ENCODE assay signal across 9 cellular contexts in genomic region chr2:176085861-176086771, GRCh38. TPM values are rescaled to one million over a fixed set of nuclear protein-coding genes. Genes with fewer than 3 reads are reported as not detected.
DNase-seq lines count a peak whose midpoint lies in the region; ATAC-seq, FAIRE-seq and TF ChIP-seq lines count a peak whose summit lies in the region.
"Had no signal": no experiment of that assay in that cellular context is flagged by ENCODE, and none has a peak within 500 bp of the region (broad histone marks: within the 10 kb centered on the region; RNA-seq: fewer than 3 reads in every experiment).

No MANE protein-coding gene starts in this region.

- H3K79me2 ChIP-seq in keratinocyte (ENCODE audit: control insufficient read depth, insufficient read depth, low read length) = no peaks in the 10 kb centered on the region

- TF ChIP-seq CTCF in LNCaP clone FGC (IDR thresholded peaks at IDR 0.05; ENCODE audit: control insufficient read depth, extremely low read depth, insufficient read depth) (peak; percentile 75), keratinocyte (optimal IDR thresholded peaks at IDR 0.05 in 1 of 3, IDR thresholded peaks at IDR 0.05 in 1 of 3, conservative IDR thresholded peaks at IDR 0.05 in 1 of 3; ENCODE audit: extremely low read depth in 1 of 3, insufficient read depth in 2 of 3, low read length in 3 of 3) (peak; percentile 42 to 77 (median 69))

- no peak for ATAC-seq in HG03469 (IDR thresholded peaks at IDR 0.05; ENCODE audit: unreplicated experiment)
- no peak for ATAC-seq in GM21528 (IDR thresholded peaks at IDR 0.05; ENCODE audit: low FRiP score, unreplicated experiment)

- no peak overlapping the region for H3K27ac ChIP-seq in keratinocyte (ENCODE audit: control insufficient read depth, insufficient read depth, low read length)
- H3K27ac ChIP-seq: BLaER1 had no signal

- H3K4me1 ChIP-seq in keratinocyte (ENCODE audit: control insufficient read depth, extremely low read depth, insufficient read depth, low read length) = no peaks in the 10 kb centered on the region
- H3K4me1 ChIP-seq: BLaER1 had no signal

- peak; percentile 23 to 60 (median 29) for DNase-seq in NCI-H1417 (lab: John Stamatoyannopoulos, UW)
- no peak for DNase-seq in NCI-H1417 treated with DMSO at 0.1 percent for 48 hours (lab: John Stamatoyannopoulos, UW)
- no peak for DNase-seq in LNCaP clone FGC (ENCODE audit: low read depth)
- DNase-seq in activated T-cell treated with anti-CD3 and anti-CD28 coated beads, Interleukin-2, amount 50 U/mL, for 48 hours = peak; percentile 25 to 28
- DNase-seq in keratinocyte (ENCODE audit: low read depth, low spot score) = no peak
- DNase-seq in GM19240 (ENCODE audit: insufficient read length, low spot score) = no peak

- H3K4me3 ChIP-seq in LNCaP clone FGC (ENCODE audit: low read depth, low read length) (no peak overlapping the region), keratinocyte (ENCODE audit: control insufficient read depth in 2 of 3, extremely low read depth in 1 of 3, insufficient read depth in 2 of 3, low read depth in 1 of 3, low read length in 3 of 3) (no peak overlapping the region)
- H3K4me3 ChIP-seq: BLaER1 had no signal

- peaks cover 100% of the 10 kb centered on the region for H3K27me3 ChIP-seq in keratinocyte (ENCODE audit: control insufficient read depth, extremely low read depth, insufficient read depth, low read length)

- dilution Hi-C loops in keratinocyte (cut with MboI; ENCODE audit: extremely low pct_ligation_motif_present, low sequenced_read_pairs) = no loop called here

- no peak overlapping the region for H3K4me2 ChIP-seq in keratinocyte (ENCODE audit: control insufficient read depth, extremely low read depth, insufficient read depth, low read depth, low read length)
- H3K4me2 ChIP-seq: BLaER1 had no signal

- no peaks in the 10 kb centered on the region for H3K9me1 ChIP-seq in keratinocyte (ENCODE audit: control insufficient read depth, extremely low read depth, insufficient read depth, low read length)

- H2AFZ ChIP-seq in keratinocyte (ENCODE audit: control insufficient read depth, low read length) = no peak overlapping the region

- H3K9ac ChIP-seq in keratinocyte (ENCODE audit: control insufficient read depth, extremely low read depth, insufficient read depth, low read length) = no peak overlapping the region
- H3K9ac ChIP-seq: BLaER1 had no signal

- peaks cover 10% of the 10 kb centered on the region for H3K9me3 ChIP-seq in keratinocyte (ENCODE audit: control insufficient read depth, low read depth, low read length)

- no peaks in the 10 kb centered on the region for H3K36me3 ChIP-seq in keratinocyte (ENCODE audit: control insufficient read depth in 2 of 2, extremely low read depth in 1 of 2, insufficient read depth in 2 of 2, low read length in 2 of 2)
- H3K36me3 ChIP-seq: BLaER1 had no signal

- FAIRE-seq in keratinocyte (lab: Jason Lieb, UNC) = no peak

- H4K20me1 ChIP-seq in keratinocyte (ENCODE audit: control insufficient read depth, extremely low read depth, insufficient read depth, low read length) = peaks cover 2% of the 10 kb centered on the region

RNA-seq across cellular contexts. Expression of gene EVX2, which starts 2.4 kb away (rescaled TPM):
- polyA plus RNA-seq in keratinocyte = not detected in 3 replicates
- polyA plus RNA-seq in keratinocyte (2011; ENCODE audit: low read depth) = not detected
- polyA plus RNA-seq in keratinocyte (2011; cell fraction: cytosol; rRNA removed) = not detected in 2 replicates
- polyA plus RNA-seq in keratinocyte (2011; cell fraction: nucleus; rRNA removed) = not detected in 2 replicates
- not detected in 2 replicates for polyA plus RNA-seq in keratinocyte (2012; ENCODE audit: low replicate concordance)
- polyA minus RNA-seq in keratinocyte = not detected in 3 replicates
- polyA minus RNA-seq in keratinocyte (2011; cell fraction: cytosol; rRNA and poly(A)+ RNA removed) = not detected
- not detected in 2 replicates for polyA minus RNA-seq in keratinocyte (2011; cell fraction: nucleus; rRNA and poly(A)+ RNA removed)

RNA-seq across cellular contexts. Expression of gene HOXD13, which starts 6.4 kb away (rescaled TPM):
- not detected in 3 replicates for polyA plus RNA-seq in keratinocyte
- not detected for polyA plus RNA-seq in keratinocyte (2011; ENCODE audit: low read depth)
- not detected in 2 replicates for polyA plus RNA-seq in keratinocyte (2011; cell fraction: cytosol; rRNA removed)
- polyA plus RNA-seq in keratinocyte (2011; cell fraction: nucleus; rRNA removed) = not detected in 2 replicates
- not detected in 2 replicates for polyA plus RNA-seq in keratinocyte (2012; ENCODE audit: low replicate concordance)
- not detected in 3 replicates for polyA minus RNA-seq in keratinocyte
- polyA minus RNA-seq in keratinocyte (2011; cell fraction: cytosol; rRNA and poly(A)+ RNA removed) = not detected
- not detected in 2 replicates for polyA minus RNA-seq in keratinocyte (2011; cell fraction: nucleus; rRNA and poly(A)+ RNA removed)

RNA-seq across cellular contexts. Expression of gene HOXD12, which starts 13.5 kb away (rescaled TPM):
- not detected in 3 replicates for polyA plus RNA-seq in keratinocyte
- polyA plus RNA-seq in keratinocyte (2011; ENCODE audit: low read depth) = not detected
- polyA plus RNA-seq in keratinocyte (2011; cell fraction: cytosol; rRNA removed) = not detected in 2 replicates
- polyA plus RNA-seq in keratinocyte (2011; cell fraction: nucleus; rRNA removed) = not detected in 2 replicates
- polyA plus RNA-seq in keratinocyte (2012; ENCODE audit: low replicate concordance) = not detected in 2 replicates
- not detected in 3 replicates for polyA minus RNA-seq in keratinocyte
- polyA minus RNA-seq in keratinocyte (2011; cell fraction: cytosol; rRNA and poly(A)+ RNA removed) = not detected
- polyA minus RNA-seq in keratinocyte (2011; cell fraction: nucleus; rRNA and poly(A)+ RNA removed) = not detected in 2 replicates

RNA-seq across cellular contexts. Expression of gene HOXD11, which starts 21.0 kb away (rescaled TPM):
- 0.08 TPM in 1 of 3 replicates, not detected in the others for polyA plus RNA-seq in keratinocyte
- not detected for polyA plus RNA-seq in keratinocyte (2011; ENCODE audit: low read depth)
- not detected in 2 replicates for polyA plus RNA-seq in keratinocyte (2011; cell fraction: cytosol; rRNA removed)
- not detected in 2 replicates for polyA plus RNA-seq in keratinocyte (2011; cell fraction: nucleus; rRNA removed)
- 0.11 TPM in 1 of 2 replicates, not detected in the other for polyA plus RNA-seq in keratinocyte (2012; ENCODE audit: low replicate concordance)
- polyA minus RNA-seq in keratinocyte = not detected in 3 replicates
- not detected for polyA minus RNA-seq in keratinocyte (2011; cell fraction: cytosol; rRNA and poly(A)+ RNA removed)
- not detected in 2 replicates for polyA minus RNA-seq in keratinocyte (2011; cell fraction: nucleus; rRNA and poly(A)+ RNA removed)

RNA-seq across cellular contexts. Expression of gene HOXD10, which starts 30.5 kb away (rescaled TPM):
- not detected in 3 replicates for polyA plus RNA-seq in keratinocyte
- polyA plus RNA-seq in keratinocyte (2011; ENCODE audit: low read depth) = not detected
- not detected in 2 replicates for polyA plus RNA-seq in keratinocyte (2011; cell fraction: cytosol; rRNA removed)
- polyA plus RNA-seq in keratinocyte (2011; cell fraction: nucleus; rRNA removed) = 0.08 TPM in 1 of 2 replicates, not detected in the other
- not detected in 2 replicates for polyA plus RNA-seq in keratinocyte (2012; ENCODE audit: low replicate concordance)
- polyA minus RNA-seq in keratinocyte = not detected in 3 replicates
- polyA minus RNA-seq in keratinocyte (2011; cell fraction: cytosol; rRNA and poly(A)+ RNA removed) = not detected
- not detected in 2 replicates for polyA minus RNA-seq in keratinocyte (2011; cell fraction: nucleus; rRNA and poly(A)+ RNA removed)

Comparison
In these comparisons a context has a peak if more than half of its experiments do, and no peak if none do; other contexts are left out.
1. DNase-seq: peak in NCI-H1417 (3 of 3) and activated T-cell treated with anti-CD3 and anti-CD28 coated beads, Interleukin-2, amount 50 U/mL, for 48 hours (2 of 2); none in NCI-H1417 treated with DMSO at 0.1 percent for 48 hours (single experiment), LNCaP clone FGC (single experiment), keratinocyte (single experiment) and GM19240 (single experiment).